ENCODE assay signal across 2 cellular contexts in genomic region chr2:215729985-215730620, GRCh38.
TF ChIP-seq lines count a peak whose summit lies in the region.

No MANE protein-coding gene starts in this region.

TF ChIP-seq in SK-N-SH, 30 proteins besides CTCF, POLR2A, EP300 and RAD21 (continued from another document):
- TF ChIP-seq PBX3 (IDR thresholded peaks at IDR 0.05) = no peak
- no peak for TF ChIP-seq ZBTB33 (IDR thresholded peaks at IDR 0.05; ENCODE audit: borderline replicate concordance, low read depth)
- TF ChIP-seq TCF12 (IDR thresholded peaks at IDR 0.05) = no peak
- no peak for TF ChIP-seq NRF1 (IDR thresholded peaks at IDR 0.05; ENCODE audit: low read depth, low read length)
- no peak for TF ChIP-seq MAX (IDR thresholded peaks at IDR 0.05; ENCODE audit: low read depth)
- no peak for TF ChIP-seq GATA2 (CRISPR knock-in tag; IDR thresholded peaks at IDR 0.05)
- TF ChIP-seq SMC3 (IDR thresholded peaks at IDR 0.05; ENCODE audit: low read depth, low read length) = no peak
- TF ChIP-seq SIN3A (IDR thresholded peaks at IDR 0.05; ENCODE audit: borderline replicate concordance, low read depth, low read length) = no peak
TF ChIP-seq in SK-N-SH: peak in this region for 0.

TF ChIP-seq in SK-N-SH treated with all-trans-retinoic acid at 6 μM for 48 hours, 23 proteins besides CTCF, POLR2A, EP300 and RAD21 (continued from another document):
- TF ChIP-seq, protein P1, sequence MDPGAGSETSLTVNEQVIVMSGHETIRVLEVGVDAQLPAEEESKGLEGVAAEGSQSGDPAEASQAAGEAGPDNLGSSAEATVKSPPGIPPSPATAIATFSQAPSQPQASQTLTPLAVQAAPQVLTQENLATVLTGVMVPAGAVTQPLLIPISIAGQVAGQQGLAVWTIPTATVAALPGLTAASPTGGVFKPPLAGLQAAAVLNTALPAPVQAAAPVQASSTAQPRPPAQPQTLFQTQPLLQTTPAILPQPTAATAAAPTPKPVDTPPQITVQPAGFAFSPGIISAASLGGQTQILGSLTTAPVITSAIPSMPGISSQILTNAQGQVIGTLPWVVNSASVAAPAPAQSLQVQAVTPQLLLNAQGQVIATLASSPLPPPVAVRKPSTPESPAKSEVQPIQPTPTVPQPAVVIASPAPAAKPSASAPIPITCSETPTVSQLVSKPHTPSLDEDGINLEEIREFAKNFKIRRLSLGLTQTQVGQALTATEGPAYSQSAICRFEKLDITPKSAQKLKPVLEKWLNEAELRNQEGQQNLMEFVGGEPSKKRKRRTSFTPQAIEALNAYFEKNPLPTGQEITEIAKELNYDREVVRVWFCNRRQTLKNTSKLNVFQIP (CRISPR knock-in tag; IDR thresholded peaks at IDR 0.05; ENCODE audit: borderline replicate concordance, low read depth) = no peak
- TF ChIP-seq ISL1 (CRISPR knock-in tag; IDR thresholded peaks at IDR 0.05) (no peak), ZNF8 (CRISPR knock-in tag; IDR thresholded peaks at IDR 0.05) (no peak), ZC3H10 (CRISPR knock-in tag; IDR thresholded peaks at IDR 0.05) (no peak), ARNTL (CRISPR knock-in tag; IDR thresholded peaks at IDR 0.05; ENCODE audit: borderline replicate concordance, low read depth) (no peak), ZNF565 (CRISPR knock-in tag; conservative IDR thresholded peaks at IDR 0.05; ENCODE audit: low read depth) (no peak), TOX (CRISPR knock-in tag; IDR thresholded peaks at IDR 0.05; ENCODE audit: borderline replicate concordance) (no peak), TCF4 (CRISPR knock-in tag; IDR thresholded peaks at IDR 0.05; ENCODE audit: borderline replicate concordance) (no peak), ZFP3 (CRISPR knock-in tag; IDR thresholded peaks at IDR 0.05) (no peak), ZNF70 (CRISPR knock-in tag; IDR thresholded peaks at IDR 0.05) (no peak), OSR1 (CRISPR knock-in tag; IDR thresholded peaks at IDR 0.05) (no peak), GLIS3 (CRISPR knock-in tag; IDR thresholded peaks at IDR 0.05) (no peak), ESRRG (CRISPR knock-in tag; IDR thresholded peaks at IDR 0.05) (no peak)
- TF ChIP-seq, protein P2, sequence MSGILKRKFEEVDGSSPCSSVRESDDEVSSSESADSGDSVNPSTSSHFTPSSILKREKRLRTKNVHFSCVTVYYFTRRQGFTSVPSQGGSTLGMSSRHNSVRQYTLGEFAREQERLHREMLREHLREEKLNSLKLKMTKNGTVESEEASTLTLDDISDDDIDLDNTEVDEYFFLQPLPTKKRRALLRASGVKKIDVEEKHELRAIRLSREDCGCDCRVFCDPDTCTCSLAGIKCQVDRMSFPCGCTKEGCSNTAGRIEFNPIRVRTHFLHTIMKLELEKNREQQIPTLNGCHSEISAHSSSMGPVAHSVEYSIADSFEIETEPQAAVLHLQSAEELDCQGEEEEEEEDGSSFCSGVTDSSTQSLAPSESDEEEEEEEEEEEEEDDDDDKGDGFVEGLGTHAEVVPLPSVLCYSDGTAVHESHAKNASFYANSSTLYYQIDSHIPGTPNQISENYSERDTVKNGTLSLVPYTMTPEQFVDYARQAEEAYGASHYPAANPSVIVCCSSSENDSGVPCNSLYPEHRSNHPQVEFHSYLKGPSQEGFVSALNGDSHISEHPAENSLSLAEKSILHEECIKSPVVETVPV (CRISPR knock-in tag; IDR thresholded peaks at IDR 0.05) = no peak
- TF ChIP-seq, protein P3, sequence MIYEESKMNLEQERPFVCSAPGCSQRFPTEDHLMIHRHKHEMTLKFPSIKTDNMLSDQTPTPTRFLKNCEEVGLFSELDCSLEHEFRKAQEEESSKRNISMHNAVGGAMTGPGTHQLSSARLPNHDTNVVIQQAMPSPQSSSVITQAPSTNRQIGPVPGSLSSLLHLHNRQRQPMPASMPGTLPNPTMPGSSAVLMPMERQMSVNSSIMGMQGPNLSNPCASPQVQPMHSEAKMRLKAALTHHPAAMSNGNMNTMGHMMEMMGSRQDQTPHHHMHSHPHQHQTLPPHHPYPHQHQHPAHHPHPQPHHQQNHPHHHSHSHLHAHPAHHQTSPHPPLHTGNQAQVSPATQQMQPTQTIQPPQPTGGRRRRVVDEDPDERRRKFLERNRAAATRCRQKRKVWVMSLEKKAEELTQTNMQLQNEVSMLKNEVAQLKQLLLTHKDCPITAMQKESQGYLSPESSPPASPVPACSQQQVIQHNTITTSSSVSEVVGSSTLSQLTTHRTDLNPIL (CRISPR knock-in tag; IDR thresholded peaks at IDR 0.05; ENCODE audit: low read depth) = no peak
- TF ChIP-seq, protein P4, sequence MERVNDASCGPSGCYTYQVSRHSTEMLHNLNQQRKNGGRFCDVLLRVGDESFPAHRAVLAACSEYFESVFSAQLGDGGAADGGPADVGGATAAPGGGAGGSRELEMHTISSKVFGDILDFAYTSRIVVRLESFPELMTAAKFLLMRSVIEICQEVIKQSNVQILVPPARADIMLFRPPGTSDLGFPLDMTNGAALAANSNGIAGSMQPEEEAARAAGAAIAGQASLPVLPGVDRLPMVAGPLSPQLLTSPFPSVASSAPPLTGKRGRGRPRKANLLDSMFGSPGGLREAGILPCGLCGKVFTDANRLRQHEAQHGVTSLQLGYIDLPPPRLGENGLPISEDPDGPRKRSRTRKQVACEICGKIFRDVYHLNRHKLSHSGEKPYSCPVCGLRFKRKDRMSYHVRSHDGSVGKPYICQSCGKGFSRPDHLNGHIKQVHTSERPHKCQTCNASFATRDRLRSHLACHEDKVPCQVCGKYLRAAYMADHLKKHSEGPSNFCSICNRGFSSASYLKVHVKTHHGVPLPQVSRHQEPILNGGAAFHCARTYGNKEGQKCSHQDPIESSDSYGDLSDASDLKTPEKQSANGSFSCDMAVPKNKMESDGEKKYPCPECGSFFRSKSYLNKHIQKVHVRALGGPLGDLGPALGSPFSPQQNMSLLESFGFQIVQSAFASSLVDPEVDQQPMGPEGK (CRISPR knock-in tag; IDR thresholded peaks at IDR 0.05; ENCODE audit: borderline replicate concordance) = no peak
